8 cellular contexts compared by ENCODE assay signal in genomic region chr11:68839953-68840641, GRCh38. TPM values are rescaled to one million over a fixed set of nuclear protein-coding genes. Genes with fewer than 3 reads are reported as not detected.
DNase-seq lines count a peak whose midpoint lies in the region; ATAC-seq, FAIRE-seq and TF ChIP-seq lines count a peak whose summit lies in the region.

No MANE protein-coding gene starts in this region.

- TF ChIP-seq CTCF in GM06990 (IDR thresholded peaks at IDR 0.05; ENCODE audit: insufficient read depth, low read length, poor library complexity, severe bottlenecking): no peak
- no peak for TF ChIP-seq CTCF in WERI-Rb-1 (IDR thresholded peaks at IDR 0.05; ENCODE audit: low read depth, low read length)
- TF ChIP-seq CTCF in fibroblast of mammary gland (conservative IDR thresholded peaks at IDR 0.05; ENCODE audit: control insufficient read depth, insufficient read depth, low read depth, low read length): no peak
- no peak for TF ChIP-seq CTCF in pancreas (IDR thresholded peaks at IDR 0.05)

- WGBS in HUES64: under 1% methylated on average over 17 of the region's 17 CpGs
- 7% methylated on average over 17 of the region's 17 CpGs for WGBS in pancreas, 2 donors

- no peak overlapping the region for H3K9ac ChIP-seq in HUES64 (ENCODE audit: low read depth, low read length)

- peaks cover 13% of the 10 kb centered on the region for H3K4me1 ChIP-seq in HUES64 (ENCODE audit: insufficient read depth, low read length)
- H3K4me1 ChIP-seq in pancreas: peaks cover 28 to 31% (median 29%) of the 10 kb centered on the region in 3 donors

- H3K27me3 ChIP-seq in GM06990 (replicated peaks; ENCODE audit: control insufficient read depth, insufficient read depth, low read length): no peaks in the 10 kb centered on the region
- H3K27me3 ChIP-seq in HUES64 (ENCODE audit: insufficient read depth, low read length): peaks cover 56% of the 10 kb centered on the region
- H3K27me3 ChIP-seq in WERI-Rb-1 (ENCODE audit: insufficient read depth, low read depth, severe bottlenecking): no peaks in the 10 kb centered on the region
- H3K27me3 ChIP-seq in pancreas: no peaks in the 10 kb centered on the region

- H3K9me3 ChIP-seq in HUES64 (ENCODE audit: insufficient read depth, low read depth, low read length) (no peaks in the 10 kb centered on the region), WERI-Rb-1 (ENCODE audit: severe bottlenecking) (peaks cover 10% of the 10 kb centered on the region), pancreas (no peaks in the 10 kb centered on the region)

- H3K27ac ChIP-seq in HUES64 (ENCODE audit: low read depth, low read length) (peak overlapping the region; percentile 88; the same call in 1 of the 2 replicates), WERI-Rb-1 (peak overlapping the region; percentile 83), pancreas (peak overlapping the region; percentile 93 to 99 (median 94))

- intact Hi-C loops in pancreas (cut with DNase I): no loop called here

- H3K4me3 ChIP-seq in GM06990 (replicated peaks; ENCODE audit: low read depth, low read length): peak overlapping the region; percentile 62
- peak overlapping the region; percentile 56 for H3K4me3 ChIP-seq in HUES64 (ENCODE audit: low read length)
- H3K4me3 ChIP-seq in WERI-Rb-1 (ENCODE audit: low read depth, low read length): peak overlapping the region; percentile 58
- H3K4me3 ChIP-seq in fibroblast of mammary gland (ENCODE audit: control insufficient read depth, low read depth, low read length): peak overlapping the region; percentile 76
- peak overlapping the region; percentile 49 to 79 (median 66) for H3K4me3 ChIP-seq in pancreas

- no peak for FAIRE-seq in pancreas (lab: Jason Lieb, UNC)

- DNase-seq in GM06990 (ENCODE audit: extremely low read depth, insufficient read length) (peak; percentile 42), WERI-Rb-1 (no peak), fibroblast of mammary gland (ENCODE audit: low read depth) (peak; percentile 28), pancreas (peak in 1 of 6 donors; percentile 38), middle frontal gyrus (ENCODE audit: extremely low spot score, low spot score) (no peak)
- DNase-seq in effector CD8-positive, alpha-beta T cell (lab: John Stamatoyannopoulos, UW): no peak

- peak in 1 of 4 donors; percentile 1 for ATAC-seq in pancreas
- no peak for ATAC-seq in HG03095 (IDR thresholded peaks at IDR 0.05; ENCODE audit: unreplicated experiment)

- H3K36me3 ChIP-seq in GM06990 (ENCODE audit: control insufficient read depth, insufficient read depth, low read length): no peaks in the 10 kb centered on the region
- H3K36me3 ChIP-seq in HUES64 (ENCODE audit: insufficient read depth, low read length): no peaks in the 10 kb centered on the region
- H3K36me3 ChIP-seq in WERI-Rb-1: no peaks in the 10 kb centered on the region
- no peaks in the 10 kb centered on the region for H3K36me3 ChIP-seq in pancreas

RNA-seq across cellular contexts. Expression of gene CPT1A, which starts 1.6 kb away (rescaled TPM):
- 5.2 TPM for polyA plus RNA-seq in HUES64 (2013, experiment 1 of 2)
- 6.1 TPM for polyA plus RNA-seq in HUES64 (2013, experiment 2 of 2)
- 10 to 100 TPM; 16.9 to 33.7 (median 22.7) TPM for total RNA-seq in pancreas
- 10 to 100 TPM in 1 of 2 donors, 1 to 10 TPM in 1; 9.5 to 15.6 TPM for polyA plus RNA-seq in pancreas

Comparison
In these comparisons a context has a peak if more than half of its experiments do, and no peak if none do; other contexts are left out.
1. DNase-seq: peak in GM06990 (single experiment) and fibroblast of mammary gland (single experiment); none in WERI-Rb-1 (single experiment), middle frontal gyrus (single experiment) and effector CD8-positive, alpha-beta T cell (single experiment).
2. Peak in every context shown above with its lines, with median percentiles within 50 percentile points of each other: H3K4me3 ChIP-seq and H3K27ac ChIP-seq.